ENCODE assay signal across 4 cellular contexts in genomic region chr19:49288205-49288604, GRCh38. TPM values are rescaled to one million over a fixed set of nuclear protein-coding genes. Genes with fewer than 3 reads are reported as not detected.
"Had no signal": no experiment of that assay in that cellular context is flagged by ENCODE, and none has a peak within 500 bp of the region (broad histone marks: within the 10 kb centered on the region; RNA-seq: fewer than 3 reads in every experiment).

No MANE protein-coding gene starts in this region.

RNA-seq across cellular contexts. Expression of gene SLC6A16, which starts 36.8 kb away (rescaled TPM):
- total RNA-seq: MCF 10A had no signal

RNA-seq across cellular contexts. Expression of gene CD37, which starts 47.0 kb away (rescaled TPM):
- total RNA-seq: LHCN-M2, M059J, MCF 10A, NCI-H460 had no signal
